ENCODE assay signal across 20 cellular contexts in the genomic region with DNA sequence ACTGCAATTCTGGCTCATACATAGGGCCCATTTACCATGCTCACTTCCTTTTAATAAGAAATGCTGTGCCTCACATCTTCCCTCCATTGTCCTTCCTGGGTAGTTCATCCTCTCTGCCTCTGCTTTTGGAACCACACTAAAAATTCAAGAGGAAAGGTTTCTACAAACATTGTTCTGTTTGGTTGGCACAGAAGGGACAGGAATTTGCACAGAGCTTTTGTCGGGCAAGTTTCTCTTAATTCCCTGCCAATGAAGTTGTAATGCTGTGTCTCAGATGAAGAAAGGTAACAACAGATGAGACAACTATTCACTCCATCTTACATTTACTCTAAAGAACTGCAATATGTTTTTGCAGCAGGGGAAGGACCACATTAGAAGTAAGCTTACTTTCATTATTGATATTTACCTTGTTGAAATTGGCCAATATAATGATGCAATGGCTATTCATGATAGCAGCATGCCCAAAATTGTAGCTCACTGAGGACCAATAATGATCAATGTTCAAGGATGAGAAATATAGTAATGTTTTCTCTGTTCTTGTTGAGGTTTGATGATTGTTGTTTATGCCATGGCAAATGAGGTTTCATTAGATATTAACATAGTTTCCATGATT.
DNase-seq lines count a peak whose midpoint lies in the region; ATAC-seq and TF ChIP-seq lines count a peak whose summit lies in the region.
"Had no signal": no experiment of that assay in that cellular context is flagged by ENCODE, and none has a peak within 500 bp of the region (broad histone marks: within the 10 kb centered on the region; RNA-seq: fewer than 3 reads in every experiment).

No MANE protein-coding gene starts in this region.

- H3K4me3 ChIP-seq in right lobe of liver (peak overlapping the region in 1 of 3 donors; percentile 2), heart right ventricle (no peak overlapping the region)
- H3K4me3 ChIP-seq: A549; BLaER1 treated with 17β-estradiol and CSF1 and Interleukin-3, amounts not matched to agents 10 nM and 100 nM had no signal

- H3K27ac Mint-ChIP-seq in H9: no peak overlapping the region
- H3K27ac Mint-ChIP-seq: CD4-positive, alpha-beta T cell; CD8-positive, alpha-beta memory T cell had no signal

- H3K4me2 ChIP-seq in H9 (ENCODE audit: insufficient read depth, insufficient read length, low read length): no peak overlapping the region
- H3K4me2 ChIP-seq: A549; BLaER1 treated with 17β-estradiol and CSF1 and Interleukin-3, amounts not matched to agents 10 nM and 100 nM had no signal

- no peaks in the 10 kb centered on the region for H3K36me3 ChIP-seq in right lobe of liver
- no peaks in the 10 kb centered on the region for H3K36me3 ChIP-seq in heart right ventricle
- H3K36me3 ChIP-seq: BE2C had no signal

- H2BK15ac ChIP-seq in H9 (ENCODE audit: low read depth, low read length): no peak overlapping the region

- H3K4ac ChIP-seq in H9 (ENCODE audit: low read depth, low read length): no peak overlapping the region

- no CpG with 5 or more reads among the region's 1 CpG for WGBS in H9 (ENCODE audit: extremely low coverage, insufficient read length, low lambda C conversion rate)
- 0% methylated on average over 1 of the region's 1 CpG for whole genome bisulfite sequencing in right lobe of liver (ENCODE audit: insufficient coverage, low coverage, low lambda C conversion rate, missing lambda C conversion rate)
- 88 to 96% methylated on average over 1 of the region's 1 CpG for WGBS in heart right ventricle, 2 donors

- H2BK12ac ChIP-seq in H9 (ENCODE audit: insufficient read length, low read depth, low read length): no peak overlapping the region

- no peak overlapping the region for H2AK5ac ChIP-seq in H9 (ENCODE audit: insufficient read length, low read length)

- no peak overlapping the region for H3K14ac ChIP-seq in H9 (ENCODE audit: insufficient read depth, low read length)

- no peaks in the 10 kb centered on the region for H4K20me1 ChIP-seq in H9 (ENCODE audit: control insufficient read depth, insufficient read depth, insufficient read length)
- H4K20me1 ChIP-seq: BLaER1 treated with 17β-estradiol and CSF1 and Interleukin-3, amounts not matched to agents 10 nM and 100 nM had no signal

- peak overlapping the region; percentile 12 for H3T11ph ChIP-seq in H9 (ENCODE audit: low read length)

- no peaks in the 10 kb centered on the region for H3K79me1 ChIP-seq in H9 (ENCODE audit: insufficient read depth, low read depth, low read length, poor library complexity, severe bottlenecking)

- H3K9me3 Mint-ChIP-seq in H9: peaks cover 10 to 11% of the 10 kb centered on the region in 2 experiments

- no peaks in the 10 kb centered on the region for H3K23me2 ChIP-seq in H9 (ENCODE audit: insufficient read length, low read depth, low read length, poor library complexity, severe bottlenecking)

- no peaks in the 10 kb centered on the region for H3K79me2 ChIP-seq in H9 (ENCODE audit: insufficient read depth, low read length)

- no peak for TF ChIP-seq POLR2A in right lobe of liver (IDR thresholded peaks at IDR 0.05)

- H2BK120ac ChIP-seq in H9 (ENCODE audit: low read depth, low read length, poor library complexity, severe bottlenecking): no peak overlapping the region

- H3K9me3 ChIP-seq in H9 (ENCODE audit: control insufficient read depth, low read depth, low read length): no peaks in the 10 kb centered on the region
- H3K9me3 ChIP-seq in right lobe of liver: no peaks in the 10 kb centered on the region
- peaks cover 0 to 16% (median 0%) of the 10 kb centered on the region in 11 donors for H3K9me3 ChIP-seq in heart right ventricle
- H3K9me3 ChIP-seq: BE2C had no signal

- H4K91ac ChIP-seq in H9 (ENCODE audit: insufficient read length, low read depth, low read length): no peak overlapping the region

- no peak overlapping the region for H4K5ac ChIP-seq in H9 (ENCODE audit: insufficient read length, low read depth, low read length)

- ATAC-seq in left lobe of liver (peak; percentile 79), right lobe of liver (peak in 3 of 4 donors; percentile 50 to 82 (median 65)), heart right ventricle (no peak), GM18907 (IDR thresholded peaks at IDR 0.05; ENCODE audit: unreplicated experiment) (no peak)
- ATAC-seq: A549 had no signal

- no peak overlapping the region for H2BK5ac ChIP-seq in H9 (ENCODE audit: insufficient read length, low read length)

- H3K23ac ChIP-seq in H9 (ENCODE audit: insufficient read length, low read depth, low read length): no peak overlapping the region

- H3K4me1 ChIP-seq in H9 (ENCODE audit: insufficient read depth, low read length) (no peaks in the 10 kb centered on the region), right lobe of liver (peaks cover 0 to 13% (median 0%) of the 10 kb centered on the region in 4 donors), heart right ventricle (peaks cover 0 to 29% (median 7%) of the 10 kb centered on the region in 9 donors)
- H3K4me1 ChIP-seq: A549, BE2C had no signal

- H3K9ac ChIP-seq in H9 (ENCODE audit: extremely low read depth, insufficient read length, low read length): no peak overlapping the region
- H3K9ac ChIP-seq: BLaER1 treated with 17β-estradiol and CSF1 and Interleukin-3, amounts not matched to agents 10 nM and 100 nM had no signal

- no peak overlapping the region for H3K56ac ChIP-seq in H9 (ENCODE audit: insufficient read length, low read depth, low read length)

- no peak overlapping the region for H2AFZ ChIP-seq in H9 (ENCODE audit: low read length)

- 0 out of 2 replicates have a peak, but pooled peaks cover 2% of the 10 kb centered on the region for H3K27me3 Mint-ChIP-seq in H9 (ENCODE audit: low read depth)

- H4K8ac ChIP-seq in H9 (replicated peaks; ENCODE audit: insufficient read length, low read depth, low read length): no peak overlapping the region

- peaks cover 2 to 9% (median 7%) of the 10 kb centered on the region in 3 experiments; a peak in 4 of 7 replicates for H3K36me3 Mint-ChIP-seq in H9 (ENCODE audit: insufficient read depth in 1 of 3, low read depth in 3 of 3)
- H3K36me3 Mint-ChIP-seq: CD14-positive monocyte had no signal

- H3K27ac ChIP-seq in H9 (ENCODE audit: insufficient read length, low read depth, low read length) (no peak overlapping the region), right lobe of liver (no peak overlapping the region), heart right ventricle (no peak overlapping the region)
- H3K27ac ChIP-seq: A549; BLaER1 treated with 17β-estradiol and CSF1 and Interleukin-3, amounts not matched to agents 10 nM and 100 nM had no signal

- DNase-seq in H9 (no peak), left lobe of liver (ENCODE audit: low spot score) (no peak), right lobe of liver (no peak), heart right ventricle (no peak), NCI-H2227 (lab: John Stamatoyannopoulos, UW; ENCODE audit: unreplicated experiment) (no peak)
- DNase-seq: 8988T; ACHN; AML-193; BE2C; CD4-positive, alpha-beta T cell; CD8-positive, alpha-beta memory T cell; DMS 273 treated with DMSO at 0.1 percent for 48 hours; DMS79; GF-D8; GOT3; HCEC 1CT had no signal

- H3K4me1 Mint-ChIP-seq in H9: peaks cover 4 to 9% of the 10 kb centered on the region in 2 experiments; a peak in 2 of 4 replicates
- H3K4me1 Mint-ChIP-seq: CD14-positive monocyte; CD8-positive, alpha-beta memory T cell had no signal

- no peak overlapping the region for H3K18ac ChIP-seq in H9 (ENCODE audit: insufficient read length, low read depth, low read length)

- no peaks in the 10 kb centered on the region for H3K27me3 ChIP-seq in H9 (ENCODE audit: insufficient read depth, low read length)
- H3K27me3 ChIP-seq in right lobe of liver: no peaks in the 10 kb centered on the region
- H3K27me3 ChIP-seq in heart right ventricle: no peaks in the 10 kb centered on the region
- H3K27me3 ChIP-seq: BE2C; BLaER1 treated with 17β-estradiol and CSF1 and Interleukin-3, amounts not matched to agents 10 nM and 100 nM had no signal

- TF ChIP-seq CTCF in H9 (conservative IDR thresholded peaks at IDR 0.05) (no peak), right lobe of liver (IDR thresholded peaks at IDR 0.05) (no peak), heart right ventricle (IDR thresholded peaks at IDR 0.05) (no peak)

- intact Hi-C loops in right lobe of liver (cut with DNase I): no loop called here
- intact Hi-C loops in heart right ventricle (cut with DNase I): no loop called here

- no peak overlapping the region for H2BK20ac ChIP-seq in H9 (ENCODE audit: low read depth, low read length, poor library complexity, severe bottlenecking)

- H3K4me3 Mint-ChIP-seq in H9: no peak overlapping the region
- H3K4me3 Mint-ChIP-seq: CD14-positive monocyte; CD4-positive, alpha-beta T cell; CD8-positive, alpha-beta memory T cell had no signal

Comparison
In these comparisons a context has a peak if more than half of its experiments do, and no peak if none do; other contexts are left out.
1. ATAC-seq: peak in left lobe of liver (single experiment) and right lobe of liver (3 of 4); none in heart right ventricle (0 of 8) and GM18907 (single experiment).